19 cellular contexts compared by ENCODE assay signal in genomic region chr2:38650012-38650411, GRCh38. TPM values are rescaled to one million over a fixed set of nuclear protein-coding genes. Genes with fewer than 3 reads are reported as not detected.
DNase-seq lines count a peak whose midpoint lies in the region; ATAC-seq and TF ChIP-seq lines count a peak whose summit lies in the region.
"Had no signal": no experiment of that assay in that cellular context is flagged by ENCODE, and none has a peak within 500 bp of the region (broad histone marks: within the 10 kb centered on the region; RNA-seq: fewer than 3 reads in every experiment).

No MANE protein-coding gene starts in this region.

- H3K4me1 Mint-ChIP-seq in T-helper 2 cell treated with Interferon-gamma antibody and Interleukin-4, amounts not matched to agents 5 μg/mL and 100 μg/mL, for 36 hours (ENCODE audit: low read depth): peaks cover 66% of the 10 kb centered on the region
- peaks cover 37 to 67% (median 53%) of the 10 kb centered on the region in 4 donors for H3K4me1 Mint-ChIP-seq in CD4-positive, CD25-positive, alpha-beta regulatory T cell
- H3K4me1 Mint-ChIP-seq in activated T-helper 1 cell treated with anti-CD3 and anti-CD28 coated beads, Interleukin-12 subunit alpha, Interleukin-12 subunit beta, Interleukin-2, Interleukin-4 antibody, amounts not matched to agents 30 ng/mL and 10 ng/mL and 1 ng/mL, durations not matched to agents 14 hours and 24 hours and 36 hours (ENCODE audit: low read depth): peaks cover 72% of the 10 kb centered on the region
- H3K4me1 Mint-ChIP-seq in osteocyte (ENCODE audit: unreplicated experiment): peaks cover 2% of the 10 kb centered on the region

- no peaks in the 10 kb centered on the region for H3K27me3 Mint-ChIP-seq in T-helper 2 cell treated with Interferon-gamma antibody and Interleukin-4, amounts not matched to agents 5 μg/mL and 100 μg/mL, for 36 hours (ENCODE audit: low read depth)
- H3K27me3 Mint-ChIP-seq in CD4-positive, CD25-positive, alpha-beta regulatory T cell: no peaks in the 10 kb centered on the region
- no peaks in the 10 kb centered on the region for H3K27me3 Mint-ChIP-seq in activated T-helper 1 cell treated with anti-CD3 and anti-CD28 coated beads, Interleukin-12 subunit alpha, Interleukin-12 subunit beta, Interleukin-2, Interleukin-4 antibody, amounts not matched to agents 30 ng/mL and 10 ng/mL and 1 ng/mL, durations not matched to agents 14 hours and 24 hours and 36 hours (ENCODE audit: insufficient read depth)
- H3K27me3 Mint-ChIP-seq in osteocyte (ENCODE audit: unreplicated experiment): peaks cover 17% of the 10 kb centered on the region
- H3K27me3 Mint-ChIP-seq: CD4-positive, alpha-beta T cell had no signal

- no peak overlapping the region for H3K27ac ChIP-seq in CD4-positive, CD25-positive, alpha-beta regulatory T cell (ENCODE audit: insufficient read depth, low read length, poor library complexity, severe bottlenecking)
- H3K27ac ChIP-seq: SJSA1 had no signal

- peaks cover 42% of the 10 kb centered on the region for H3K4me1 ChIP-seq in CD4-positive, CD25-positive, alpha-beta regulatory T cell (ENCODE audit: control insufficient read depth, insufficient read depth, low read length, poor library complexity, severe bottlenecking)
- H3K4me1 ChIP-seq: SJSA1 had no signal

- H3K4me3 Mint-ChIP-seq in T-helper 2 cell treated with Interferon-gamma antibody and Interleukin-4, amounts not matched to agents 5 μg/mL and 100 μg/mL, for 36 hours: peak overlapping the region; percentile 4
- peak overlapping the region in 1 of 4 donors; percentile 53 for H3K4me3 Mint-ChIP-seq in CD4-positive, CD25-positive, alpha-beta regulatory T cell
- no peak overlapping the region for H3K4me3 Mint-ChIP-seq in activated T-helper 1 cell treated with anti-CD3 and anti-CD28 coated beads, Interleukin-12 subunit alpha, Interleukin-12 subunit beta, Interleukin-2, Interleukin-4 antibody, amounts not matched to agents 30 ng/mL and 10 ng/mL and 1 ng/mL, durations not matched to agents 14 hours and 24 hours and 36 hours
- no peak overlapping the region for H3K4me3 Mint-ChIP-seq in osteocyte (ENCODE audit: unreplicated experiment)
- H3K4me3 Mint-ChIP-seq: CD4-positive, alpha-beta T cell had no signal

- H3K9me3 ChIP-seq in CD4-positive, CD25-positive, alpha-beta regulatory T cell (ENCODE audit: control insufficient read depth in 2 of 2, low read length in 2 of 2): no peaks in the 10 kb centered on the region
- H3K9me3 ChIP-seq: Caco-2, SJSA1 had no signal

- ATAC-seq in CD4-positive, CD25-positive, alpha-beta regulatory T cell (ENCODE audit: low read depth in 2 of 2): no peak
- no peak for ATAC-seq in GM21576 (IDR thresholded peaks at IDR 0.05; ENCODE audit: unreplicated experiment)
- ATAC-seq: HCT116 had no signal

- intact Hi-C loops in activated T-helper 1 cell treated with anti-CD3 and anti-CD28 coated beads, Interleukin-12 subunit alpha, Interleukin-12 subunit beta, Interleukin-2, Interleukin-4 antibody, amounts not matched to agents 30 ng/mL and 10 ng/mL and 1 ng/mL, durations not matched to agents 14 hours and 24 hours and 36 hours (cut with micrococcal nuclease): loop anchor here (5.0 kb wide), 2 partner anchors 567 to 1013 kb away; no protein-coding TSS in a partner anchor
- intact Hi-C loops in cardiac septum (cut with DNase I): no loop called here

- peaks cover 24% of the 10 kb centered on the region for H3K36me3 Mint-ChIP-seq in T-helper 2 cell treated with Interferon-gamma antibody and Interleukin-4, amounts not matched to agents 5 μg/mL and 100 μg/mL, for 36 hours (ENCODE audit: low read depth)
- peaks cover 3% of the 10 kb centered on the region for H3K36me3 Mint-ChIP-seq in CD4-positive, CD25-positive, alpha-beta regulatory T cell
- peaks cover 11% of the 10 kb centered on the region for H3K36me3 Mint-ChIP-seq in activated T-helper 1 cell treated with anti-CD3 and anti-CD28 coated beads, Interleukin-12 subunit alpha, Interleukin-12 subunit beta, Interleukin-2, Interleukin-4 antibody, amounts not matched to agents 30 ng/mL and 10 ng/mL and 1 ng/mL, durations not matched to agents 14 hours and 24 hours and 36 hours (ENCODE audit: low read depth)
- no peaks in the 10 kb centered on the region for H3K36me3 Mint-ChIP-seq in osteocyte (ENCODE audit: unreplicated experiment)

- peak overlapping the region; percentile 73 for H3K27ac Mint-ChIP-seq in T-helper 2 cell treated with Interferon-gamma antibody and Interleukin-4, amounts not matched to agents 5 μg/mL and 100 μg/mL, for 36 hours
- peak overlapping the region in 2 of 3 donors; percentile 19 to 80 for H3K27ac Mint-ChIP-seq in CD4-positive, CD25-positive, alpha-beta regulatory T cell
- peak overlapping the region; percentile 37 for H3K27ac Mint-ChIP-seq in activated T-helper 1 cell treated with anti-CD3 and anti-CD28 coated beads, Interleukin-12 subunit alpha, Interleukin-12 subunit beta, Interleukin-2, Interleukin-4 antibody, amounts not matched to agents 30 ng/mL and 10 ng/mL and 1 ng/mL, durations not matched to agents 14 hours and 24 hours and 36 hours
- H3K27ac Mint-ChIP-seq in osteocyte (ENCODE audit: unreplicated experiment): no peak overlapping the region
- H3K27ac Mint-ChIP-seq: CD4-positive, alpha-beta T cell had no signal

- H3K4me3 ChIP-seq in CD4-positive, CD25-positive, alpha-beta regulatory T cell (ENCODE audit: low read depth, low read length): no peak overlapping the region
- H3K4me3 ChIP-seq: SJSA1 had no signal

- H3K27me3 ChIP-seq in CD4-positive, CD25-positive, alpha-beta regulatory T cell (ENCODE audit: control insufficient read depth, insufficient read depth, low read length): no peaks in the 10 kb centered on the region
- H3K27me3 ChIP-seq: SJSA1 had no signal

- peaks cover 25% of the 10 kb centered on the region for H3K9me3 Mint-ChIP-seq in T-helper 2 cell treated with Interferon-gamma antibody and Interleukin-4, amounts not matched to agents 5 μg/mL and 100 μg/mL, for 36 hours
- peaks cover 0 to 2% (median 0%) of the 10 kb centered on the region in 7 donors for H3K9me3 Mint-ChIP-seq in CD4-positive, CD25-positive, alpha-beta regulatory T cell
- H3K9me3 Mint-ChIP-seq in activated T-helper 1 cell treated with anti-CD3 and anti-CD28 coated beads, Interleukin-12 subunit alpha, Interleukin-12 subunit beta, Interleukin-2, Interleukin-4 antibody, amounts not matched to agents 30 ng/mL and 10 ng/mL and 1 ng/mL, durations not matched to agents 14 hours and 24 hours and 36 hours: peaks cover 13% of the 10 kb centered on the region
- H3K9me3 Mint-ChIP-seq in osteocyte (ENCODE audit: unreplicated experiment): no peaks in the 10 kb centered on the region
- H3K9me3 Mint-ChIP-seq: CD4-positive, alpha-beta T cell had no signal

- no peak for TF ChIP-seq CTCF in osteocyte (IDR thresholded peaks at IDR 0.05)

- DNase-seq in T-helper 2 cell treated with Interferon-gamma antibody and Interleukin-4, amounts not matched to agents 5 μg/mL and 100 μg/mL, for 36 hours (ENCODE audit: low spot score): no peak
- DNase-seq in T-helper 2 cell: no peak
- no peak for DNase-seq in CD4-positive, CD25-positive, alpha-beta regulatory T cell
- no peak for DNase-seq in activated T-helper 1 cell treated with anti-CD3 and anti-CD28 coated beads, Interleukin-12 subunit alpha, Interleukin-12 subunit beta, Interleukin-2, Interleukin-4 antibody, amounts not matched to agents 30 ng/mL and 10 ng/mL and 1 ng/mL, durations not matched to agents 14 hours and 24 hours and 36 hours (ENCODE audit: low spot score)
- peak; percentile 69 for DNase-seq in osteocyte (ENCODE audit: extremely low spot score, unreplicated experiment)
- DNase-seq in cardiac septum (ENCODE audit: low spot score): no peak
- DNase-seq: Caco-2; CD4-positive, alpha-beta T cell; DMS 273 treated with DMSO at 0.1 percent for 48 hours; IMR-90; NCI-H1105; NCI-H146; NCI-H2029; NCI-H2227 treated with DMSO at 0.1 percent for 48 hours; NCI-H510A; NCI-H774 had no signal

- H3K36me3 ChIP-seq in CD4-positive, CD25-positive, alpha-beta regulatory T cell (ENCODE audit: control insufficient read depth, insufficient read depth, low read length): no peaks in the 10 kb centered on the region
- H3K36me3 ChIP-seq: SJSA1 had no signal

RNA-seq across cellular contexts. Expression of gene GALM, which starts 15.9 kb away (rescaled TPM):
- 46.8 TPM for total RNA-seq in CD4-positive, CD25-positive, alpha-beta regulatory T cell
- 10 to 100 TPM; 47.5 to 75.2 (median 51.4) TPM for polyA plus RNA-seq in CD4-positive, CD25-positive, alpha-beta regulatory T cell
- 77.0 and 78.4 TPM in 2 replicates for total RNA-seq in activated T-helper 1 cell treated with anti-CD3 and anti-CD28 coated beads, Interleukin-12 subunit alpha, Interleukin-12 subunit beta, Interleukin-2, Interleukin-4 antibody, amounts not matched to agents 30 ng/mL and 10 ng/mL and 1 ng/mL, durations not matched to agents 14 hours and 24 hours and 36 hours
- total RNA-seq in osteocyte (2.9 and 3.8 TPM in 2 replicates), cardiac septum (8.5 TPM)

RNA-seq across cellular contexts. Expression of gene HNRNPLL, which starts 47.3 kb away (rescaled TPM):
- 124 TPM for total RNA-seq in CD4-positive, CD25-positive, alpha-beta regulatory T cell
- polyA plus RNA-seq in CD4-positive, CD25-positive, alpha-beta regulatory T cell: 10 to 100 TPM; 59.6 to 81.3 (median 69.9) TPM
- total RNA-seq in activated T-helper 1 cell treated with anti-CD3 and anti-CD28 coated beads, Interleukin-12 subunit alpha, Interleukin-12 subunit beta, Interleukin-2, Interleukin-4 antibody, amounts not matched to agents 30 ng/mL and 10 ng/mL and 1 ng/mL, durations not matched to agents 14 hours and 24 hours and 36 hours: 85.8 and 91.5 TPM in 2 replicates
- total RNA-seq in osteocyte (55.6 and 63.0 TPM in 2 replicates), cardiac septum (25.1 TPM)
